23 cellular contexts compared by ENCODE assay signal in genomic region chr4:174317531-174317930, GRCh38.
DNase-seq lines count a peak whose midpoint lies in the region; TF ChIP-seq lines count a peak whose summit lies in the region.
"Had no signal": no experiment of that assay in that cellular context is flagged by ENCODE, and none has a peak within 500 bp of the region (broad histone marks: within the 10 kb centered on the region; RNA-seq: fewer than 3 reads in every experiment).

No MANE protein-coding gene starts in this region.

- TF ChIP-seq CTCF in cardiac fibroblast (IDR thresholded peaks at IDR 0.05; ENCODE audit: low read depth, low read length) (no peak), tibial artery (IDR thresholded peaks at IDR 0.05) (no peak)

- no peak overlapping the region for H3K4me3 ChIP-seq in cardiac fibroblast (replicated peaks in 1 of 2; ENCODE audit: low read depth in 2 of 2, low read length in 2 of 2)
- H3K4me3 ChIP-seq in skeletal muscle cell (ENCODE audit: low read depth, low read length): no peak overlapping the region
- H3K4me3 ChIP-seq in tibial artery: no peak overlapping the region
- H3K4me3 ChIP-seq: hepatocyte, MG63, SJCRH30, skin epidermis had no signal

- no peaks in the 10 kb centered on the region for H3K4me1 ChIP-seq in tibial artery
- H3K4me1 ChIP-seq: SJCRH30 had no signal

- peaks cover 0 to 36% (median 12%) of the 10 kb centered on the region in 3 donors for H3K36me3 ChIP-seq in tibial artery
- H3K36me3 ChIP-seq: SJCRH30 had no signal

- intact Hi-C loops in tibial artery (cut with DNase I; ENCODE audit: low total_unique reads): no loop called here

- no peaks in the 10 kb centered on the region for H3K9me3 ChIP-seq in tibial artery
- H3K9me3 ChIP-seq: MG63, SJCRH30 had no signal

- no peak overlapping the region for H3K27ac ChIP-seq in tibial artery
- H3K27ac ChIP-seq: hepatocyte, SJCRH30, skin epidermis had no signal

- DNase-seq in NCI-H510A treated with DMSO at 0.1 percent for 48 hours (lab: John Stamatoyannopoulos, UW) (peak; percentile 27), NCI-H510A (lab: John Stamatoyannopoulos, UW) (no peak), NCI-H2029 treated with DMSO at 0.1 percent for 48 hours (lab: John Stamatoyannopoulos, UW) (peak; percentile 30), cardiac fibroblast (ENCODE audit: low read depth in 2 of 2) (peak; percentile 49 to 66), skeletal muscle cell (ENCODE audit: low read depth) (peak; percentile 57), tibial artery (no peak), NCI-H1048 (lab: John Stamatoyannopoulos, UW) (no peak)
- DNase-seq in activated effector memory CD4-positive, alpha-beta T cell treated with Interleukin-2 at 50 U/mL for 16 hours: no peak
- DNase-seq: activated CD4-positive, alpha-beta T cell treated with anti-CD3 and anti-CD28 coated beads for 1 hour; activated CD8-positive, alpha-beta memory T cell treated with anti-CD3 and anti-CD28 coated beads, Interleukin-2, amount 10 ng/mL, durations not matched to agents 7 days and 5 days; CD4-positive, CD25-positive, alpha-beta regulatory T cell; central memory CD4-positive, alpha-beta T cell; effector CD8-positive, alpha-beta T cell; EL; H7; islet precursor cell; MG63; naive thymus-derived CD4-positive, alpha-beta T cell; NCI-H2107; SJCRH30; stimulated activated CD4-positive, alpha-beta T cell treated with anti-CD3 and anti-CD28 coated beads, Interleukin-4, amount 100 ng/mL, for 24 hours had no signal

- no peaks in the 10 kb centered on the region for H3K27me3 ChIP-seq in tibial artery
- H3K27me3 ChIP-seq: hepatocyte, MG63, SJCRH30 had no signal

Comparison
In these comparisons a context has a peak if more than half of its experiments do, and no peak if none do; other contexts are left out.
1. DNase-seq: peak in NCI-H510A treated with DMSO at 0.1 percent for 48 hours (single experiment), NCI-H2029 treated with DMSO at 0.1 percent for 48 hours (single experiment), cardiac fibroblast (2 of 2) and skeletal muscle cell (single experiment); none in NCI-H510A (single experiment), tibial artery (0 of 2), NCI-H1048 (single experiment) and activated effector memory CD4-positive, alpha-beta T cell treated with Interleukin-2 at 50 U/mL for 16 hours (single experiment).